23 cellular contexts compared by ENCODE assay signal in genomic region chr17:70916469-70916868, GRCh38.
"Had no signal": no experiment of that assay in that cellular context is flagged by ENCODE, and none has a peak within 500 bp of the region (broad histone marks: within the 10 kb centered on the region; RNA-seq: fewer than 3 reads in every experiment).

No MANE protein-coding gene starts in this region.

- H3K9me3 ChIP-seq: esophagus squamous epithelium, gastrocnemius medialis had no signal

- H3K4me1 ChIP-seq: esophagus squamous epithelium, gastrocnemius medialis, heart right ventricle, left ventricle myocardium inferior, lower lobe of right lung had no signal

- H3K27me3 ChIP-seq: dorsolateral prefrontal cortex, esophagus squamous epithelium, gastrocnemius medialis, heart right ventricle had no signal

- DNase-seq: dermis blood vessel endothelial cell; dorsolateral prefrontal cortex; effector CD8-positive, alpha-beta T cell; effector memory CD8-positive, alpha-beta T cell; endodermal cell; erythroblast; esophagus squamous epithelium; foreskin fibroblast; foreskin melanocyte; gastrocnemius medialis; glutamatergic neuron; head of caudate nucleus; heart right ventricle; hippocampal formation; left cardiac atrium; left ventricle myocardium inferior; lower lobe of right lung; mesenchymal stem cell; mucosa of descending colon; naive B cell had no signal

- H3K27ac ChIP-seq: coronary artery, dorsolateral prefrontal cortex, epithelial cell of prostate, esophagus squamous epithelium, gastrocnemius medialis, heart right ventricle, left ventricle myocardium inferior, lower lobe of right lung had no signal

- H3K4me3 ChIP-seq: coronary artery, dorsolateral prefrontal cortex, esophagus squamous epithelium, gastrocnemius medialis, heart right ventricle, left ventricle myocardium inferior, lower lobe of right lung, mucosa of descending colon had no signal

- ATAC-seq: effector memory CD8-positive, alpha-beta T cell; esophagus mucosa; gastrocnemius medialis; heart right ventricle; left cardiac atrium; lower lobe of right lung; mucosa of descending colon had no signal

- H3K36me3 ChIP-seq: esophagus squamous epithelium, gastrocnemius medialis, heart right ventricle, left ventricle myocardium inferior, lower lobe of right lung had no signal
